8 cellular contexts compared by ENCODE assay signal in the genomic region with DNA sequence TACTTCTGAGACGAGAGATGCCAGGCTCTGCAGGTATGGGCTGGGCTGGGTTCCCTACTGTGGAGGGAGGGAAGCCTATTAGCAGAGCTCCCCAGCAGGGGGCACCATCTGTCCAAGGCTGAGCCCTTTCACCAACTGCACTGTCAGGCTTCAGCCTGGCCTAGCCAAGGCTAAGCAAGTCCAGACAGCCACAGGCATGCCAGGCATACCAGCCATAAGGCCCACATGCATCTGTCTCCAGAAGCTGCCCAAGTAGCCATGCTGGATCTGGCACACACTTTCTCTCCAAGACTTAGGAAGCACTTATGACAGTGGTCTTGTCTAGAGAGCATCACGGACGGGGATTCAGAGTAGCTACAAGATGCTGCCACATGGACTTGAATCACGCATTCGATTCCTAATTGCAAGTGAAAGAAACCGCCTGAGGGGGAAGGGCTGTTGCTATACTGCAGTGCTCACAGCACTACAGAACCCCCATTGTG. TPM values are rescaled to one million over a fixed set of nuclear protein-coding genes. Genes with fewer than 3 reads are reported as not detected.
A peak's percentile ranks its signal among the peaks of the same experiment; 100 is the strongest.
DNase-seq lines count a peak whose midpoint lies in the region; ATAC-seq and TF ChIP-seq lines count a peak whose summit lies in the region.

No MANE protein-coding gene starts in this region.

- intact Hi-C loops in cardiac septum (cut with DNase I): loop anchor here (2.0 to 10.0 kb wide), 4 partner anchors 38 to 514 kb away; no protein-coding TSS in a partner anchor

- H2AFZ ChIP-seq in Loucy (ENCODE audit: low read length): no peak overlapping the region

- peak overlapping the region; percentile 6 for H3K27ac Mint-ChIP-seq in activated naive CD8-positive, alpha-beta T cell

- no peaks in the 10 kb centered on the region for H3K4me1 ChIP-seq in Loucy (ENCODE audit: insufficient read depth, low read length, poor library complexity, severe bottlenecking)

- peaks cover 10% of the 10 kb centered on the region for H3K4me1 Mint-ChIP-seq in activated naive CD8-positive, alpha-beta T cell (ENCODE audit: low read depth)

- no peaks in the 10 kb centered on the region for H4K20me1 ChIP-seq in Loucy (ENCODE audit: insufficient read depth, low read length, poor library complexity, severe bottlenecking)

- peaks cover 54% of the 10 kb centered on the region; the same call in 1 of the 2 replicates for H3K36me3 ChIP-seq in Loucy (ENCODE audit: insufficient read depth, low read length)

- H3K27me3 Mint-ChIP-seq in activated naive CD8-positive, alpha-beta T cell: no peaks in the 10 kb centered on the region

- no peaks in the 10 kb centered on the region for H3F3A ChIP-seq in Loucy (ENCODE audit: low read depth)

- no peaks in the 10 kb centered on the region for H3K79me2 ChIP-seq in Loucy (ENCODE audit: insufficient read depth, low read length)

- TF ChIP-seq CTCF in Loucy (conservative IDR thresholded peaks at IDR 0.05; ENCODE audit: low read length): peak; percentile 88

- H3K9me3 Mint-ChIP-seq in activated naive CD8-positive, alpha-beta T cell (ENCODE audit: low read depth): no peaks in the 10 kb centered on the region

- peak; percentile 76 for ATAC-seq in GM21619 (IDR thresholded peaks at IDR 0.05; ENCODE audit: unreplicated experiment)
- no peak for ATAC-seq in HG03460 (IDR thresholded peaks at IDR 0.05; ENCODE audit: unreplicated experiment)

- H3K4me2 ChIP-seq in Loucy (ENCODE audit: low read depth, low read length, poor library complexity, severe bottlenecking): no peak overlapping the region

- no peak overlapping the region for H3K4me3 Mint-ChIP-seq in activated naive CD8-positive, alpha-beta T cell

- peaks cover 6% of the 10 kb centered on the region for H3K36me3 Mint-ChIP-seq in activated naive CD8-positive, alpha-beta T cell

- H3K4me3 ChIP-seq in Loucy (ENCODE audit: low read length, poor library complexity, severe bottlenecking): no peak overlapping the region

- no peaks in the 10 kb centered on the region for H3K9me3 ChIP-seq in Loucy (ENCODE audit: insufficient read depth, low read depth, low read length)

- DNase-seq in DMS53 (lab: John Stamatoyannopoulos, UW): peak; percentile 79
- DNase-seq in SKM-1 (lab: John Stamatoyannopoulos, UW; ENCODE audit: unreplicated experiment): peak; percentile 17
- DNase-seq in cardiac septum (ENCODE audit: low spot score): peak; percentile 87
- DNase-seq in pulmonary artery endothelial cell (ENCODE audit: low read depth, low spot score): peak; percentile 47

- no peaks in the 10 kb centered on the region for H3K27me3 ChIP-seq in Loucy (ENCODE audit: insufficient read depth, low read length, poor library complexity, severe bottlenecking)

- peak overlapping the region; percentile 62 for H3K9ac ChIP-seq in Loucy (ENCODE audit: low read depth, low read length, poor library complexity, severe bottlenecking)

- H3K9me2 ChIP-seq in Loucy (replicated peaks; ENCODE audit: low read depth, low read length): no peaks in the 10 kb centered on the region

RNA-seq across cellular contexts. Expression of gene RUVBL1, which starts 28.3 kb away (rescaled TPM):
- total RNA-seq in cardiac septum: 19.7 TPM
- total RNA-seq in pulmonary artery endothelial cell: 92.8 and 110 TPM in 2 replicates

RNA-seq across cellular contexts. Expression of gene SEC61A1, which starts 43.0 kb away (rescaled TPM):
- 91.3 TPM for total RNA-seq in cardiac septum
- total RNA-seq in pulmonary artery endothelial cell: 248 and 301 TPM in 2 replicates

RNA-seq across cellular contexts. Expression of gene EEFSEC, which starts 58.0 kb away (rescaled TPM):
- total RNA-seq in cardiac septum: 19.3 TPM
- 4.5 and 4.8 TPM in 2 replicates for total RNA-seq in pulmonary artery endothelial cell

Comparison
In these comparisons a context has a peak if more than half of its experiments do, and no peak if none do; other contexts are left out.
1. DNase-seq: peak in every context shown above with its lines; median percentile 87 in cardiac septum; 79 in DMS53; 47 in pulmonary artery endothelial cell; 17 in SKM-1.